Comparison of ENCODE assay signal across 8 cellular contexts in the genomic region with DNA sequence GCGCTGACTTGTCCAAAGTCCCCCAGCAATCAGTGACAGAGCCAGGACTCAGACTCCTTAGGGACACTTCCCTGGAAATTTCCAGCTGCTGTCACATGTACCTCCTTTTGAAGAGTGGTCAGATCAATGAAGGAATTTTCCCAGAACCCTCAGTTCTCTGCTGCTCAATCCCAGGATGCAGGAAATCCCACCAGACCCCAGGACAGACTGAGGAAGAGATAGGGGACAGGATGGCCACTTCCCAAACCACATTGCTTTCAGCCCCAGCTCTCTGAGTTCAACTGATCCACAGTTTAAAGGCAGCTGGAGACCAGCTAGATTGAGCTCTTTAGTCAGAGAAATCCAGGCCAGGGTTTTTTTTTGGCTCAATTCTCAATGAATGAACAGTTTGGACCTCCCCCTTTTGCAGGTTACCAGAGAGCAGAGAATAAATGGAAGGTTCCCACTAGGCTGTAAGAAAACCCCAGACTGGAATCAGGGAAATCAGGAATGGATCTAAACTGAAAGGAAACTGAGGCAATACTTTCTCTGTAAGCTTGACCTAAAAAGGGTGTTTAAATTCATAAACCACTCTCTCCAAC. TPM values are rescaled to one million over a fixed set of nuclear protein-coding genes. Genes with fewer than 3 reads are reported as not detected.
A peak's percentile ranks its signal among the peaks of the same experiment; 100 is the strongest.
DNase-seq lines count a peak whose midpoint lies in the region; ATAC-seq and TF ChIP-seq lines count a peak whose summit lies in the region.

No MANE protein-coding gene starts in this region.

- H2BK12ac ChIP-seq in H9 (ENCODE audit: insufficient read length, low read depth, low read length) = no peak overlapping the region

- no peak overlapping the region for H4K91ac ChIP-seq in H9 (ENCODE audit: insufficient read length, low read depth, low read length)

- no peak overlapping the region for H3K14ac ChIP-seq in H9 (ENCODE audit: insufficient read depth, low read length)

- H2BK20ac ChIP-seq in H9 (ENCODE audit: low read depth, low read length, poor library complexity, severe bottlenecking) = no peak overlapping the region

- no peak overlapping the region for H2BK15ac ChIP-seq in H9 (ENCODE audit: low read depth, low read length)

- H3K36me3 ChIP-seq in CD4-positive, CD25-positive, alpha-beta regulatory T cell (ENCODE audit: control insufficient read depth, insufficient read depth, low read length) = no peaks in the 10 kb centered on the region
- no peaks in the 10 kb centered on the region for H3K36me3 ChIP-seq in colonic mucosa

- H3K79me1 ChIP-seq in H9 (ENCODE audit: insufficient read depth, low read depth, low read length, poor library complexity, severe bottlenecking) = no peaks in the 10 kb centered on the region

- no peaks in the 10 kb centered on the region for H4K20me1 ChIP-seq in H9 (ENCODE audit: control insufficient read depth, insufficient read depth, insufficient read length)

- no CpG with 5 or more reads among the region's 1 CpG for WGBS in H9 (ENCODE audit: extremely low coverage, insufficient read length, low lambda C conversion rate)

- peak overlapping the region in 2 of 4 donors; percentile 12 to 52 for H3K4me3 Mint-ChIP-seq in CD4-positive, CD25-positive, alpha-beta regulatory T cell
- peak overlapping the region in 1 of 2 experiments; percentile 31; a peak in 2 of 5 replicates for H3K4me3 Mint-ChIP-seq in H9

- H3T11ph ChIP-seq in H9 (ENCODE audit: low read length) = no peak overlapping the region

- intact Hi-C loops in colonic mucosa (cut with DNase I) = no loop called here

- H3K9ac ChIP-seq in H9 (ENCODE audit: extremely low read depth, insufficient read length, low read length) (no peak overlapping the region), colonic mucosa (ENCODE audit: low read depth in 2 of 2, low read length in 2 of 2) (no peak overlapping the region)

- no peak overlapping the region for H4K5ac ChIP-seq in H9 (ENCODE audit: insufficient read length, low read depth, low read length)

- no peaks in the 10 kb centered on the region for H3K36me3 Mint-ChIP-seq in CD4-positive, CD25-positive, alpha-beta regulatory T cell
- H3K36me3 Mint-ChIP-seq in H9 (ENCODE audit: insufficient read depth in 1 of 3, low read depth in 3 of 3) = no peaks in the 10 kb centered on the region; a peak in 2 of 7 replicates

- no peaks in the 10 kb centered on the region for H3K9me3 ChIP-seq in CD4-positive, CD25-positive, alpha-beta regulatory T cell (ENCODE audit: control insufficient read depth in 2 of 2, low read length in 2 of 2)
- H3K9me3 ChIP-seq in H9 (ENCODE audit: control insufficient read depth, low read depth, low read length) (no peaks in the 10 kb centered on the region), colonic mucosa (no peaks in the 10 kb centered on the region)

- no peak overlapping the region for H3K18ac ChIP-seq in H9 (ENCODE audit: insufficient read length, low read depth, low read length)

- peaks cover 11% of the 10 kb centered on the region for H3K4me1 ChIP-seq in CD4-positive, CD25-positive, alpha-beta regulatory T cell (ENCODE audit: control insufficient read depth, insufficient read depth, low read length, poor library complexity, severe bottlenecking)
- H3K4me1 ChIP-seq in H9 (ENCODE audit: insufficient read depth, low read length) (no peaks in the 10 kb centered on the region; the same call in 1 of the 2 replicates), colonic mucosa (peaks cover 8% of the 10 kb centered on the region)

- TF ChIP-seq CTCF in H9 (conservative IDR thresholded peaks at IDR 0.05) (no peak), colonic mucosa (IDR thresholded peaks at IDR 0.05) (no peak)

- no peak overlapping the region for H3K56ac ChIP-seq in H9 (ENCODE audit: insufficient read length, low read depth, low read length)

- no peaks in the 10 kb centered on the region for H3K27me3 ChIP-seq in CD4-positive, CD25-positive, alpha-beta regulatory T cell (ENCODE audit: control insufficient read depth, insufficient read depth, low read length)
- H3K27me3 ChIP-seq in H9 (ENCODE audit: insufficient read depth, low read length) (peaks cover 7% of the 10 kb centered on the region; the same call in 1 of the 2 replicates), colonic mucosa (peaks cover 8% of the 10 kb centered on the region)

- ATAC-seq in CD4-positive, CD25-positive, alpha-beta regulatory T cell (ENCODE audit: low read depth in 2 of 2) = no peak
- ATAC-seq in HG02642 (IDR thresholded peaks at IDR 0.05; ENCODE audit: poor library complexity, unreplicated experiment) = no peak
- no peak for ATAC-seq in HG02884 (IDR thresholded peaks at IDR 0.05; ENCODE audit: unreplicated experiment)

- peaks cover 12% of the 10 kb centered on the region for H3K23me2 ChIP-seq in H9 (ENCODE audit: insufficient read length, low read depth, low read length, poor library complexity, severe bottlenecking)

- no peak overlapping the region for H3K23ac ChIP-seq in H9 (ENCODE audit: insufficient read length, low read depth, low read length)

- H3K27me3 Mint-ChIP-seq in CD4-positive, CD25-positive, alpha-beta regulatory T cell = peaks cover 39% of the 10 kb centered on the region
- H3K27me3 Mint-ChIP-seq in H9 (ENCODE audit: low read depth) = peaks cover 70% of the 10 kb centered on the region

- peak overlapping the region; percentile 79 for H2AFZ ChIP-seq in H9 (ENCODE audit: low read length)

- no peaks in the 10 kb centered on the region for H3K9me3 Mint-ChIP-seq in CD4-positive, CD25-positive, alpha-beta regulatory T cell
- peaks cover 6 to 12% of the 10 kb centered on the region in 2 experiments for H3K9me3 Mint-ChIP-seq in H9

- H2BK120ac ChIP-seq in H9 (ENCODE audit: low read depth, low read length, poor library complexity, severe bottlenecking) = no peak overlapping the region

- peak in 2 of 3 donors; percentile 29 to 53 for DNase-seq in CD4-positive, CD25-positive, alpha-beta regulatory T cell
- peak; percentile 51 for DNase-seq in H9
- peak; percentile 68 for DNase-seq in NCI-H69 (lab: John Stamatoyannopoulos, UW)
- DNase-seq in colonic mucosa = peak; percentile 23
- DNase-seq in myocyte (ENCODE audit: low read depth) = peak; percentile 63
- DNase-seq in NCI-H1048 (lab: John Stamatoyannopoulos, UW) = no peak

- no peak overlapping the region for H3K27ac Mint-ChIP-seq in CD4-positive, CD25-positive, alpha-beta regulatory T cell
- peak overlapping the region in 1 of 3 experiments; percentile 72; a peak in 1 of 7 replicates for H3K27ac Mint-ChIP-seq in H9

- H3K27ac ChIP-seq in CD4-positive, CD25-positive, alpha-beta regulatory T cell (ENCODE audit: insufficient read depth, low read length, poor library complexity, severe bottlenecking) = no peak overlapping the region
- H3K27ac ChIP-seq in H9 (ENCODE audit: insufficient read length, low read depth, low read length) (no peak overlapping the region), colonic mucosa (no peak overlapping the region)

- H3K4me3 ChIP-seq in CD4-positive, CD25-positive, alpha-beta regulatory T cell (ENCODE audit: low read depth, low read length) = no peak overlapping the region
- no peak overlapping the region for H3K4me3 ChIP-seq in colonic mucosa

- no peak overlapping the region for H4K8ac ChIP-seq in H9 (replicated peaks; ENCODE audit: insufficient read length, low read depth, low read length)

- H3K4ac ChIP-seq in H9 (ENCODE audit: low read depth, low read length) = no peak overlapping the region

- H3K4me1 Mint-ChIP-seq in CD4-positive, CD25-positive, alpha-beta regulatory T cell = peaks cover 0 to 15% (median 4%) of the 10 kb centered on the region in 4 donors
- peaks cover 12% of the 10 kb centered on the region in 2 experiments for H3K4me1 Mint-ChIP-seq in H9

- H3K79me2 ChIP-seq in H9 (ENCODE audit: insufficient read depth, low read length) = no peaks in the 10 kb centered on the region

- no peak overlapping the region for H2BK5ac ChIP-seq in H9 (ENCODE audit: insufficient read length, low read length)

- H3K4me2 ChIP-seq in H9 (ENCODE audit: insufficient read depth, insufficient read length, low read length) = no peak overlapping the region

- H2AK5ac ChIP-seq in H9 (ENCODE audit: insufficient read length, low read length) = no peak overlapping the region

RNA-seq across cellular contexts. Expression of a gene that starts 1.5 kb away (rescaled TPM):
- total RNA-seq in CD4-positive, CD25-positive, alpha-beta regulatory T cell = not detected
- polyA plus RNA-seq in CD4-positive, CD25-positive, alpha-beta regulatory T cell = not detected
- total RNA-seq in H9 (2021) (0.33 TPM in 1 of 2 replicates, not detected in the other), colonic mucosa (not detected), myocyte (not detected in 2 replicates)
- polyA plus RNA-seq in myocyte (2012) = not detected

RNA-seq across cellular contexts. Expression of a gene that starts 24.8 kb away (rescaled TPM):
- total RNA-seq in CD4-positive, CD25-positive, alpha-beta regulatory T cell = not detected
- polyA plus RNA-seq in CD4-positive, CD25-positive, alpha-beta regulatory T cell = not detected
- total RNA-seq in H9 (2021) = not detected in 2 replicates
- total RNA-seq in colonic mucosa = not detected
- total RNA-seq in myocyte = not detected in 2 replicates
- polyA plus RNA-seq in myocyte (2012) = not detected

RNA-seq across cellular contexts. Expression of a gene that starts 28.0 kb away (rescaled TPM):
- total RNA-seq in CD4-positive, CD25-positive, alpha-beta regulatory T cell = 22.3 TPM
- polyA plus RNA-seq in CD4-positive, CD25-positive, alpha-beta regulatory T cell = 10 to 100 TPM; 22.2 to 30.2 (median 26.8) TPM
- total RNA-seq in H9 (2021) = 56.6 and 60.5 TPM in 2 replicates
- 10 to 100 TPM; 21.3 to 32.7 TPM for total RNA-seq in colonic mucosa
- total RNA-seq in myocyte = 8.5 and 9.5 TPM in 2 replicates
- 32.8 TPM for polyA plus RNA-seq in myocyte (2012)

RNA-seq across cellular contexts. Expression of a gene that starts 58.0 kb away (rescaled TPM):
- 257 TPM for total RNA-seq in CD4-positive, CD25-positive, alpha-beta regulatory T cell
- 100 to 1,000 TPM; 131 to 151 (median 141) TPM for polyA plus RNA-seq in CD4-positive, CD25-positive, alpha-beta regulatory T cell
- total RNA-seq in H9 (2021) (49.2 and 49.3 TPM in 2 replicates), colonic mucosa (100 to 1,000 TPM in 1 of 2 donors, 10 to 100 TPM in 1; 64.3 to 126 TPM), myocyte (20.1 and 21.0 TPM in 2 replicates)
- 34.7 TPM for polyA plus RNA-seq in myocyte (2012)
